ENCODE assay signal across 12 cellular contexts in the genomic region with DNA sequence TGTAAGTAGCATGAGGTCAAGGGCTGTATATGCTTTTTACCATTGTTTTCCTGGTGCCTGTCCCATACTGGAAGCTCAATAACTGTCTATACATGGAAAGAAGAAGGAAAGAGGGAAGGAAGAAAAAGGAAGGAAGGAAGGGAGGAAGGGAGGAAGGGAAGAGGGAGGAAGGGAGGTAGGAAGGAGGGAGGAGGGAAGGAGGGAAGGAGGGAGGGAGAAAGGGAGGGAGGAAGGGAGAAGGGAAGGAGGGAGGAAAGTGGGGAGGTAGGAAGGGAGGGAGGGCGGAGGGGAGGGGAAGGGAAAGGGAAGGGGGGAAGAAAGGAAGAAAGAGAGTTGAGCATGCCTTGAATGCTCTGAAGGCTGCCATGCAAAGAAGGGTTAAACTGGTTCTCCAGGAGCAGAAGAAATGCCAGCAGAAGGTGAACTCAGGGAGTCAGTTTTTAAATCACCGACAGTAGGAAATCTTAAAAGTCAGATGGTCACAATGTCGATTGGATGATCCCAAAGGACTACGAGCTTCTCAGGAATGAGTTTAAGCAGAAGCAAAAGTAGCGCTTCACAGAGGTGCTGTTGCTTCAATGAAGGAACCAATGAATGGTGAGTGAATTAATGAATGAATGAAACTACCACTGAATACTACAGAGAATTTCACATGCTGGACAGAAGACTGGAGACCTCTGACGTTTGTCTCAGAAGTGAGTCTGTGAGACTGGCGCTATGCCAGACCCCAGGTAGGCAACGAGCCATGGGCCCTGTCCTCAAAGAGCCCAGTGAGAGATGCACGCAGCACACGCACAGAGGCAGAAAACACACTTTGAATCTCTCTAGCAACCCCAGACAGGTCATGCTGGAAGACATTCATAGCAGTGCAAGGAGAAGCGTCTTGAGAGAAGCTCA.
DNase-seq lines count a peak whose midpoint lies in the region; ATAC-seq and TF ChIP-seq lines count a peak whose summit lies in the region.
"Had no signal": no experiment of that assay in that cellular context is flagged by ENCODE, and none has a peak within 500 bp of the region (broad histone marks: within the 10 kb centered on the region; RNA-seq: fewer than 3 reads in every experiment).

No MANE protein-coding gene starts in this region.

- TF ChIP-seq EP300 in gastroesophageal sphincter (IDR thresholded peaks at IDR 0.05), result no peak

- no peak for TF ChIP-seq POLR2A in gastroesophageal sphincter (IDR thresholded peaks at IDR 0.05)

- H3K9me3 Mint-ChIP-seq in activated naive CD4-positive, alpha-beta T cell treated with anti-CD3 and anti-CD28 coated beads for 36 hours, result no peaks in the 10 kb centered on the region
- H3K9me3 Mint-ChIP-seq: CD4-positive, CD25-positive, alpha-beta regulatory T cell; naive thymus-derived CD8-positive, alpha-beta T cell had no signal

- no peaks in the 10 kb centered on the region for H3K4me1 Mint-ChIP-seq in activated naive CD4-positive, alpha-beta T cell treated with anti-CD3 and anti-CD28 coated beads for 36 hours (ENCODE audit: low read depth)

- no peaks in the 10 kb centered on the region for H3K36me3 ChIP-seq in gastroesophageal sphincter
- no peaks in the 10 kb centered on the region for H3K36me3 ChIP-seq in psoas muscle (ENCODE audit: insufficient read depth in 1 of 2, low read depth in 1 of 2)
- H3K36me3 ChIP-seq: Peyer's patch had no signal

- intact Hi-C loops in psoas muscle (cut with DNase I), result loop anchor here in 1 of 2 donors (5.0 kb wide), 1 partner anchor 43 kb away; no protein-coding TSS in a partner anchor
- intact Hi-C loops in activated naive CD4-positive, alpha-beta T cell treated with anti-CD3 and anti-CD28 coated beads for 36 hours (cut with micrococcal nuclease), result no loop called here

- no peak overlapping the region for H3K27ac Mint-ChIP-seq in activated naive CD4-positive, alpha-beta T cell treated with anti-CD3 and anti-CD28 coated beads for 36 hours
- H3K27ac Mint-ChIP-seq: activated naive CD8-positive, alpha-beta T cell; CD4-positive, CD25-positive, alpha-beta regulatory T cell had no signal

- peaks cover 8% of the 10 kb centered on the region for H3K27me3 Mint-ChIP-seq in activated naive CD4-positive, alpha-beta T cell treated with anti-CD3 and anti-CD28 coated beads for 36 hours (ENCODE audit: low read depth)

- H3K4me3 ChIP-seq in gastroesophageal sphincter, result no peak overlapping the region
- H3K4me3 ChIP-seq in psoas muscle, result no peak overlapping the region
- H3K4me3 ChIP-seq: Peyer's patch had no signal

- DNase-seq in H4 (ENCODE audit: low spot score), result peak; percentile 58
- DNase-seq in psoas muscle, result peak in 1 of 2 donors; percentile 77
- DNase-seq in activated CD4-positive, CD25-positive, alpha-beta regulatory T cell (lab: John Stamatoyannopoulos, UW), result no peak
- no peak for DNase-seq in activated naive CD4-positive, alpha-beta T cell treated with anti-CD3 and anti-CD28 coated beads for 36 hours
- DNase-seq: CD4-positive, CD25-positive, alpha-beta regulatory T cell; naive thymus-derived CD8-positive, alpha-beta T cell had no signal

- ATAC-seq in SK-N-SH treated with all-trans-retinoic acid at 6 μM for 48 hours (peak; percentile 9; the same call in 1 of the 3 replicates), gastroesophageal sphincter (peak; percentile 14), psoas muscle (peak in 3 of 4 donors; percentile 20 to 38 (median 29)), HG02840 (IDR thresholded peaks at IDR 0.05; ENCODE audit: low FRiP score, unreplicated experiment) (no peak), GM19351 (IDR thresholded peaks at IDR 0.05; ENCODE audit: unreplicated experiment) (no peak)
- ATAC-seq: naive thymus-derived CD8-positive, alpha-beta T cell had no signal

- H3K27ac ChIP-seq in gastroesophageal sphincter (peak overlapping the region in 2 of 4 donors; percentile 12 to 38), psoas muscle (peak overlapping the region; percentile 87)
- H3K27ac ChIP-seq: Peyer's patch had no signal

- H3K4me1 ChIP-seq in gastroesophageal sphincter (peaks cover 0 to 41% (median 14%) of the 10 kb centered on the region in 3 donors), psoas muscle (peaks cover 45% of the 10 kb centered on the region)
- H3K4me1 ChIP-seq: Peyer's patch had no signal

- no peak overlapping the region for H3K4me3 Mint-ChIP-seq in activated naive CD4-positive, alpha-beta T cell treated with anti-CD3 and anti-CD28 coated beads for 36 hours
- H3K4me3 Mint-ChIP-seq: activated naive CD8-positive, alpha-beta T cell; naive thymus-derived CD8-positive, alpha-beta T cell had no signal

- no peaks in the 10 kb centered on the region for H3K27me3 ChIP-seq in gastroesophageal sphincter
- H3K27me3 ChIP-seq in psoas muscle (ENCODE audit: insufficient read depth in 3 of 3, low read length in 2 of 3), result no peaks in the 10 kb centered on the region
- H3K27me3 ChIP-seq: Peyer's patch had no signal

- TF ChIP-seq CTCF in gastroesophageal sphincter (IDR thresholded peaks at IDR 0.05) (no peak), psoas muscle (IDR thresholded peaks at IDR 0.05) (no peak)

- H3K36me3 Mint-ChIP-seq in activated naive CD4-positive, alpha-beta T cell treated with anti-CD3 and anti-CD28 coated beads for 36 hours (ENCODE audit: low read depth), result no peaks in the 10 kb centered on the region
- H3K36me3 Mint-ChIP-seq: activated naive CD8-positive, alpha-beta T cell; naive thymus-derived CD8-positive, alpha-beta T cell had no signal

- CTCF ChIA-PET in activated naive CD4-positive, alpha-beta T cell treated with anti-CD3 and anti-CD28 coated beads for 36 hours (lab: Charles Lee), result no interaction called here

- H3K9me3 ChIP-seq in gastroesophageal sphincter, result no peaks in the 10 kb centered on the region
- H3K9me3 ChIP-seq in psoas muscle, result no peaks in the 10 kb centered on the region
- H3K9me3 ChIP-seq: Peyer's patch had no signal

- WGBS in gastroesophageal sphincter (ENCODE audit: low coverage in 1 of 2), 2 donors, result 43 to 53% methylated on average over 2 to 11 of the region's 11 CpGs
- WGBS in psoas muscle, 3 donors, result 49 to 58% (median 50%) methylated on average over 11 of the region's 11 CpGs

TF ChIP-seq in SK-N-SH treated with all-trans-retinoic acid at 6 μM for 48 hours, 23 proteins besides CTCF, POLR2A, EP300 and RAD21:
- TF ChIP-seq PPARA (CRISPR knock-in tag; IDR thresholded peaks at IDR 0.05; ENCODE audit: borderline replicate concordance) (no peak), ZC3H10 (CRISPR knock-in tag; IDR thresholded peaks at IDR 0.05) (no peak), ZNF70 (CRISPR knock-in tag; IDR thresholded peaks at IDR 0.05) (no peak), BACH2 (CRISPR knock-in tag; IDR thresholded peaks at IDR 0.05; ENCODE audit: borderline replicate concordance) (no peak), ZFP3 (CRISPR knock-in tag; IDR thresholded peaks at IDR 0.05) (no peak), ISL1 (CRISPR knock-in tag; IDR thresholded peaks at IDR 0.05) (no peak), TCF4 (CRISPR knock-in tag; IDR thresholded peaks at IDR 0.05; ENCODE audit: borderline replicate concordance) (no peak), GLIS3 (CRISPR knock-in tag; IDR thresholded peaks at IDR 0.05) (no peak)
- TF ChIP-seq, protein P1, sequence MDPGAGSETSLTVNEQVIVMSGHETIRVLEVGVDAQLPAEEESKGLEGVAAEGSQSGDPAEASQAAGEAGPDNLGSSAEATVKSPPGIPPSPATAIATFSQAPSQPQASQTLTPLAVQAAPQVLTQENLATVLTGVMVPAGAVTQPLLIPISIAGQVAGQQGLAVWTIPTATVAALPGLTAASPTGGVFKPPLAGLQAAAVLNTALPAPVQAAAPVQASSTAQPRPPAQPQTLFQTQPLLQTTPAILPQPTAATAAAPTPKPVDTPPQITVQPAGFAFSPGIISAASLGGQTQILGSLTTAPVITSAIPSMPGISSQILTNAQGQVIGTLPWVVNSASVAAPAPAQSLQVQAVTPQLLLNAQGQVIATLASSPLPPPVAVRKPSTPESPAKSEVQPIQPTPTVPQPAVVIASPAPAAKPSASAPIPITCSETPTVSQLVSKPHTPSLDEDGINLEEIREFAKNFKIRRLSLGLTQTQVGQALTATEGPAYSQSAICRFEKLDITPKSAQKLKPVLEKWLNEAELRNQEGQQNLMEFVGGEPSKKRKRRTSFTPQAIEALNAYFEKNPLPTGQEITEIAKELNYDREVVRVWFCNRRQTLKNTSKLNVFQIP (CRISPR knock-in tag; IDR thresholded peaks at IDR 0.05; ENCODE audit: borderline replicate concordance, low read depth), result no peak
- TF ChIP-seq, protein P2, sequence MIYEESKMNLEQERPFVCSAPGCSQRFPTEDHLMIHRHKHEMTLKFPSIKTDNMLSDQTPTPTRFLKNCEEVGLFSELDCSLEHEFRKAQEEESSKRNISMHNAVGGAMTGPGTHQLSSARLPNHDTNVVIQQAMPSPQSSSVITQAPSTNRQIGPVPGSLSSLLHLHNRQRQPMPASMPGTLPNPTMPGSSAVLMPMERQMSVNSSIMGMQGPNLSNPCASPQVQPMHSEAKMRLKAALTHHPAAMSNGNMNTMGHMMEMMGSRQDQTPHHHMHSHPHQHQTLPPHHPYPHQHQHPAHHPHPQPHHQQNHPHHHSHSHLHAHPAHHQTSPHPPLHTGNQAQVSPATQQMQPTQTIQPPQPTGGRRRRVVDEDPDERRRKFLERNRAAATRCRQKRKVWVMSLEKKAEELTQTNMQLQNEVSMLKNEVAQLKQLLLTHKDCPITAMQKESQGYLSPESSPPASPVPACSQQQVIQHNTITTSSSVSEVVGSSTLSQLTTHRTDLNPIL (CRISPR knock-in tag; IDR thresholded peaks at IDR 0.05; ENCODE audit: low read depth), result no peak
- TF ChIP-seq, protein P3, sequence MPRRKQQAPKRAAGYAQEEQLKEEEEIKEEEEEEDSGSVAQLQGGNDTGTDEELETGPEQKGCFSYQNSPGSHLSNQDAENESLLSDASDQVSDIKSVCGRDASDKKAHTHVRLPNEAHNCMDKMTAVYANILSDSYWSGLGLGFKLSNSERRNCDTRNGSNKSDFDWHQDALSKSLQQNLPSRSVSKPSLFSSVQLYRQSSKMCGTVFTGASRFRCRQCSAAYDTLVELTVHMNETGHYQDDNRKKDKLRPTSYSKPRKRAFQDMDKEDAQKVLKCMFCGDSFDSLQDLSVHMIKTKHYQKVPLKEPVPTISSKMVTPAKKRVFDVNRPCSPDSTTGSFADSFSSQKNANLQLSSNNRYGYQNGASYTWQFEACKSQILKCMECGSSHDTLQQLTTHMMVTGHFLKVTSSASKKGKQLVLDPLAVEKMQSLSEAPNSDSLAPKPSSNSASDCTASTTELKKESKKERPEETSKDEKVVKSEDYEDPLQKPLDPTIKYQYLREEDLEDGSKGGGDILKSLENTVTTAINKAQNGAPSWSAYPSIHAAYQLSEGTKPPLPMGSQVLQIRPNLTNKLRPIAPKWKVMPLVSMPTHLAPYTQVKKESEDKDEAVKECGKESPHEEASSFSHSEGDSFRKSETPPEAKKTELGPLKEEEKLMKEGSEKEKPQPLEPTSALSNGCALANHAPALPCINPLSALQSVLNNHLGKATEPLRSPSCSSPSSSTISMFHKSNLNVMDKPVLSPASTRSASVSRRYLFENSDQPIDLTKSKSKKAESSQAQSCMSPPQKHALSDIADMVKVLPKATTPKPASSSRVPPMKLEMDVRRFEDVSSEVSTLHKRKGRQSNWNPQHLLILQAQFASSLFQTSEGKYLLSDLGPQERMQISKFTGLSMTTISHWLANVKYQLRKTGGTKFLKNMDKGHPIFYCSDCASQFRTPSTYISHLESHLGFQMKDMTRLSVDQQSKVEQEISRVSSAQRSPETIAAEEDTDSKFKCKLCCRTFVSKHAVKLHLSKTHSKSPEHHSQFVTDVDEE (CRISPR knock-in tag; IDR thresholded peaks at IDR 0.05), result no peak

Comparison
In these comparisons a context has a peak if more than half of its experiments do, and no peak if none do; other contexts are left out.
1. ATAC-seq: peak in SK-N-SH treated with all-trans-retinoic acid at 6 μM for 48 hours (single experiment), gastroesophageal sphincter (single experiment) and psoas muscle (3 of 4); none in HG02840 (single experiment) and GM19351 (single experiment).